In genomic region chr14:57390806-57391562, GRCh38 we compare ENCODE assay signal across 8 cellular contexts. TPM values are rescaled to one million over a fixed set of nuclear protein-coding genes. Genes with fewer than 3 reads are reported as not detected.
A peak's percentile ranks its signal among the peaks of the same experiment; 100 is the strongest.
DNase-seq lines count a peak whose midpoint lies in the region; ATAC-seq and TF ChIP-seq lines count a peak whose summit lies in the region.

No MANE protein-coding gene starts in this region.

- H3K36me3 ChIP-seq in left ventricle myocardium inferior = no peaks in the 10 kb centered on the region

- no peaks in the 10 kb centered on the region for H3K9me3 Mint-ChIP-seq in activated naive CD8-positive, alpha-beta T cell (ENCODE audit: low read depth)
- no peaks in the 10 kb centered on the region for H3K9me3 Mint-ChIP-seq in progenitor cell of endocrine pancreas (ENCODE audit: low read depth)

- H3K27ac Mint-ChIP-seq in activated naive CD8-positive, alpha-beta T cell = no peak overlapping the region
- H3K27ac Mint-ChIP-seq in progenitor cell of endocrine pancreas = peak overlapping the region; percentile 87

- ATAC-seq in GM18870 (IDR thresholded peaks at IDR 0.05; ENCODE audit: unreplicated experiment) (peak; percentile 32), HG03135 (IDR thresholded peaks at IDR 0.05; ENCODE audit: unreplicated experiment) (peak; percentile 45)

- no peaks in the 10 kb centered on the region for H3K9me3 ChIP-seq in left ventricle myocardium inferior (replicated peaks)

- intact Hi-C loops in left ventricle myocardium inferior (cut with micrococcal nuclease) = no loop called here

- H3K4me3 Mint-ChIP-seq in activated naive CD8-positive, alpha-beta T cell = peak overlapping the region; percentile 91
- H3K4me3 Mint-ChIP-seq in progenitor cell of endocrine pancreas (ENCODE audit: low read depth) = peak overlapping the region; percentile 78

- peaks cover 2% of the 10 kb centered on the region for H3K36me3 Mint-ChIP-seq in activated naive CD8-positive, alpha-beta T cell
- H3K36me3 Mint-ChIP-seq in progenitor cell of endocrine pancreas (ENCODE audit: insufficient read depth) = peaks cover 3% of the 10 kb centered on the region

- H3K27me3 Mint-ChIP-seq in activated naive CD8-positive, alpha-beta T cell = no peaks in the 10 kb centered on the region
- H3K27me3 Mint-ChIP-seq in progenitor cell of endocrine pancreas = peaks cover 5% of the 10 kb centered on the region

- H3K27me3 ChIP-seq in left ventricle myocardium inferior (ENCODE audit: low read depth) = no peaks in the 10 kb centered on the region

- peak overlapping the region; percentile 92 for H3K4me3 ChIP-seq in left ventricle myocardium inferior

- H3K4me1 ChIP-seq in left ventricle myocardium inferior = peaks cover 50% of the 10 kb centered on the region

- peak; percentile 12 for DNase-seq in Ammon's horn (ENCODE audit: low spot score)
- DNase-seq in RKO (ENCODE audit: low spot score) = peak; percentile 36
- peak; percentile 25 for DNase-seq in left ventricle myocardium inferior
- DNase-seq in progenitor cell of endocrine pancreas (ENCODE audit: low spot score, unreplicated experiment) = peak; percentile 39
- no peak for DNase-seq in NCI-H1436 (lab: John Stamatoyannopoulos, UW)

- TF ChIP-seq CTCF in left ventricle myocardium inferior (IDR thresholded peaks at IDR 0.05; ENCODE audit: borderline replicate concordance) = no peak
- peak; percentile 5 for TF ChIP-seq CTCF in progenitor cell of endocrine pancreas (IDR thresholded peaks at IDR 0.05; ENCODE audit: unreplicated experiment)

- H3K4me1 Mint-ChIP-seq in activated naive CD8-positive, alpha-beta T cell (ENCODE audit: low read depth) = peaks cover 45% of the 10 kb centered on the region
- peaks cover 36% of the 10 kb centered on the region for H3K4me1 Mint-ChIP-seq in progenitor cell of endocrine pancreas (ENCODE audit: low read depth)

- H3K27ac ChIP-seq in left ventricle myocardium inferior (replicated peaks) = peak overlapping the region; percentile 85

RNA-seq across cellular contexts. Expression of gene NAA30, which starts 0.6 kb away (rescaled TPM):
- total RNA-seq in left ventricle myocardium inferior (24.2 TPM), progenitor cell of endocrine pancreas (21.4 and 24.2 TPM in 2 replicates)
